ENCODE assay signal across 23 cellular contexts in genomic region chr19:53883231-53883661, GRCh38. TPM values are rescaled to one million over a fixed set of nuclear protein-coding genes. Genes with fewer than 3 reads are reported as not detected.
DNase-seq lines count a peak whose midpoint lies in the region; ATAC-seq and TF ChIP-seq lines count a peak whose summit lies in the region.
"Had no signal": no experiment of that assay in that cellular context is flagged by ENCODE, and none has a peak within 500 bp of the region (broad histone marks: within the 10 kb centered on the region; RNA-seq: fewer than 3 reads in every experiment).

No MANE protein-coding gene starts in this region.

- POLR2A ChIA-PET in SK-N-SH (lab: Yijun Ruan, JAX): no interaction called here

- peak overlapping the region; percentile 24; the same call in 1 of the 2 replicates for H3K4me2 ChIP-seq in SK-N-SH

- H3K79me2 ChIP-seq in SK-N-SH (ENCODE audit: insufficient read depth): no peaks in the 10 kb centered on the region

- CTCF ChIA-PET in SK-N-SH (lab: Yijun Ruan, JAX): interaction anchor here (0.9 to 2.2 kb wide), 6 partner anchors 13 to 147 kb away, joined by 3 to 7 read pairs (median 4); no protein-coding TSS in a partner anchor

- H3K27ac Mint-ChIP-seq in nephron progenitor cell: no peak overlapping the region
- H3K27ac Mint-ChIP-seq: activated T-helper 1 cell treated with anti-CD3 and anti-CD28 coated beads, Interleukin-12 subunit alpha, Interleukin-12 subunit beta, Interleukin-2, Interleukin-4 antibody, amounts not matched to agents 30 ng/mL and 10 ng/mL and 1 ng/mL, durations not matched to agents 14 hours and 24 hours and 36 hours had no signal

- no peak overlapping the region for H3K27ac ChIP-seq in SK-N-SH (ENCODE audit: low read depth in 2 of 2, low read length in 1 of 2)
- no peak overlapping the region for H3K27ac ChIP-seq in HUES64 (ENCODE audit: low read depth, low read length)
- H3K27ac ChIP-seq: prostate gland, spleen had no signal

- H3K4me3 ChIP-seq in SK-N-SH (ENCODE audit: low read depth in 2 of 2, low read length in 1 of 2) (no peak overlapping the region; a peak in 1 of 4 replicates), HUES64 (ENCODE audit: low read length) (peak overlapping the region; percentile 64)
- H3K4me3 ChIP-seq: prostate gland, spleen had no signal

- H3K36me3 Mint-ChIP-seq in nephron progenitor cell (ENCODE audit: low read depth): no peaks in the 10 kb centered on the region
- H3K36me3 Mint-ChIP-seq: CD4-positive, alpha-beta memory T cell had no signal

- no peaks in the 10 kb centered on the region for H3K36me3 ChIP-seq in SK-N-SH (replicated peaks in 1 of 2; ENCODE audit: control insufficient read depth in 1 of 2, insufficient read depth in 2 of 2, low read length in 1 of 2)
- no peaks in the 10 kb centered on the region for H3K36me3 ChIP-seq in HUES64 (ENCODE audit: insufficient read depth, low read length)
- H3K36me3 ChIP-seq: HAP-1, prostate gland, spleen had no signal

- no peak overlapping the region for H3K9ac ChIP-seq in SK-N-SH
- H3K9ac ChIP-seq in HUES64 (ENCODE audit: low read depth, low read length): no peak overlapping the region

- H3K4me3 Mint-ChIP-seq in nephron progenitor cell: peak overlapping the region; percentile 76
- H3K4me3 Mint-ChIP-seq: activated T-helper 1 cell treated with anti-CD3 and anti-CD28 coated beads, Interleukin-12 subunit alpha, Interleukin-12 subunit beta, Interleukin-2, Interleukin-4 antibody, amounts not matched to agents 30 ng/mL and 10 ng/mL and 1 ng/mL, durations not matched to agents 14 hours and 24 hours and 36 hours had no signal

- no peak for ATAC-seq in SK-N-SH treated with all-trans-retinoic acid at 6 μM for 48 hours

- H3K4me1 ChIP-seq in SK-N-SH (ENCODE audit: control insufficient read depth in 1 of 2, insufficient read depth in 2 of 2, low read depth in 1 of 2, low read length in 1 of 2) (peaks cover 0 to 14% of the 10 kb centered on the region in 2 experiments; a peak in 1 of 4 replicates), HUES64 (ENCODE audit: insufficient read depth, low read length) (peaks cover 25% of the 10 kb centered on the region)

- no peaks in the 10 kb centered on the region for H4K20me1 ChIP-seq in SK-N-SH (ENCODE audit: insufficient read depth)

- no peak for TF ChIP-seq CTCF in SK-N-SH (IDR thresholded peaks at IDR 0.05)
- TF ChIP-seq CTCF in nephron progenitor cell (IDR thresholded peaks at IDR 0.05): no peak

- H3K9me2 ChIP-seq in SK-N-SH: no peaks in the 10 kb centered on the region

- H3K9me3 ChIP-seq in SK-N-SH: no peaks in the 10 kb centered on the region
- no peaks in the 10 kb centered on the region for H3K9me3 ChIP-seq in HUES64 (ENCODE audit: insufficient read depth, low read depth, low read length)
- H3K9me3 ChIP-seq: HAP-1, prostate gland, spleen had no signal

- H3F3A ChIP-seq in SK-N-SH (replicated peaks; ENCODE audit: insufficient read depth): peaks cover 9% of the 10 kb centered on the region

- TF ChIP-seq RAD21 in SK-N-SH (IDR thresholded peaks at IDR 0.05; ENCODE audit: low read length): no peak

- H3K27me3 Mint-ChIP-seq in nephron progenitor cell (ENCODE audit: low read depth, poor library complexity): peaks cover 51% of the 10 kb centered on the region

- no peak overlapping the region for H2AFZ ChIP-seq in SK-N-SH (ENCODE audit: low read depth)

- DNase-seq in SK-N-SH (no peak), ecto neural progenitor cell (ENCODE audit: low spot score) (peak; percentile 60), nephron progenitor cell (peak; percentile 40), SIG-M5 treated with dmso at 0.1 percent for 504 hours (lab: John Stamatoyannopoulos, UW; ENCODE audit: unreplicated experiment) (no peak), medulla oblongata (ENCODE audit: extremely low spot score) (no peak), mucosa of gallbladder (ENCODE audit: low spot score) (no peak)
- DNase-seq: KG1; NCI-H1105; Right ventricle myocardium superior; spleen; stimulated activated naive CD4-positive, alpha-beta T cell treated with Interleukin-2 at 50 U/mL for 16 hours; T-helper 9 cell had no signal

- no peak for TF ChIP-seq EP300 in SK-N-SH (IDR thresholded peaks at IDR 0.05; ENCODE audit: borderline replicate concordance in 1 of 2, low read depth in 1 of 2, low read length in 1 of 2)

- 2% methylated on average over 12 of the region's 19 CpGs for WGBS in SK-N-SH (ENCODE audit: low lambda C conversion rate)
- 8% methylated on average over 16 of the region's 19 CpGs for WGBS in HUES64

- H3K9me3 Mint-ChIP-seq in nephron progenitor cell: no peaks in the 10 kb centered on the region
- H3K9me3 Mint-ChIP-seq: activated T-helper 1 cell treated with anti-CD3 and anti-CD28 coated beads, Interleukin-12 subunit alpha, Interleukin-12 subunit beta, Interleukin-2, Interleukin-4 antibody, amounts not matched to agents 30 ng/mL and 10 ng/mL and 1 ng/mL, durations not matched to agents 14 hours and 24 hours and 36 hours; CD4-positive, alpha-beta memory T cell had no signal

- H3K27me3 ChIP-seq in SK-N-SH (ENCODE audit: insufficient read depth) (peaks cover 36% of the 10 kb centered on the region), HUES64 (ENCODE audit: insufficient read depth, low read length) (peaks cover 45% of the 10 kb centered on the region)

- H3K4me1 Mint-ChIP-seq in nephron progenitor cell: peaks cover 27% of the 10 kb centered on the region

TF ChIP-seq in SK-N-SH, 30 proteins besides CTCF, POLR2A, EP300 and RAD21 (continues in another document):
- TF ChIP-seq MAX (IDR thresholded peaks at IDR 0.05; ENCODE audit: low read depth) (no peak), FOXM1 (IDR thresholded peaks at IDR 0.05; ENCODE audit: low read depth) (no peak)

TF ChIP-seq in SK-N-SH treated with all-trans-retinoic acid at 6 μM for 48 hours, 23 proteins besides CTCF, POLR2A, EP300 and RAD21:
- TF ChIP-seq TCF4 (CRISPR knock-in tag; IDR thresholded peaks at IDR 0.05; ENCODE audit: borderline replicate concordance) (no peak), ARNTL (CRISPR knock-in tag; IDR thresholded peaks at IDR 0.05; ENCODE audit: borderline replicate concordance, low read depth) (no peak), ZNF8 (CRISPR knock-in tag; IDR thresholded peaks at IDR 0.05) (no peak), CSDC2 (CRISPR knock-in tag; IDR thresholded peaks at IDR 0.05) (no peak), TSHZ2 (CRISPR knock-in tag; IDR thresholded peaks at IDR 0.05) (no peak)
TF ChIP-seq in SK-N-SH treated with all-trans-retinoic acid at 6 μM for 48 hours: peak in this region for 0.

RNA-seq across cellular contexts. Expression of gene PRKCG, which starts 1.2 kb away (rescaled TPM):
- polyA plus RNA-seq in SK-N-SH (2012; rRNA removed): 0.08 and 0.26 TPM in 2 replicates
- polyA plus RNA-seq in SK-N-SH (2012; cell fraction: cytosol; rRNA removed): 0.03 and 0.07 TPM in 2 replicates
- polyA plus RNA-seq in SK-N-SH (2012; cell fraction: nucleus; rRNA removed): 1.2 and 1.4 TPM in 2 replicates
- polyA plus RNA-seq in HUES64 (2013, experiment 1 of 2): 3.2 TPM
- polyA plus RNA-seq in HUES64 (2013, experiment 2 of 2): 4.6 TPM
- 0.09 TPM for total RNA-seq in mucosa of gallbladder
- total RNA-seq: activated T-helper 1 cell treated with anti-CD3 and anti-CD28 coated beads, Interleukin-12 subunit alpha, Interleukin-12 subunit beta, Interleukin-2, Interleukin-4 antibody, amounts not matched to agents 30 ng/mL and 10 ng/mL and 1 ng/mL, durations not matched to agents 14 hours and 24 hours and 36 hours; CD4-positive, alpha-beta memory T cell; Right ventricle myocardium superior; ureter had no signal
- polyA plus RNA-seq: aorta, spleen had no signal

RNA-seq across cellular contexts. Expression of gene MYADM, which starts 15.6 kb away (rescaled TPM):
- polyA plus RNA-seq in SK-N-SH (2012; rRNA removed): 28.3 and 38.7 TPM in 2 replicates
- 23.0 and 25.4 TPM in 2 replicates for polyA plus RNA-seq in SK-N-SH (2012; cell fraction: cytosol; rRNA removed)
- 49.8 and 50.7 TPM in 2 replicates for polyA plus RNA-seq in SK-N-SH (2012; cell fraction: nucleus; rRNA removed)
- 40.2 TPM for polyA plus RNA-seq in HUES64 (2013, experiment 1 of 2)
- polyA plus RNA-seq in HUES64 (2013, experiment 2 of 2): 49.6 TPM
- total RNA-seq in mucosa of gallbladder: 125 TPM

RNA-seq across cellular contexts. Expression of gene CACNG7, which starts 25.8 kb away (rescaled TPM):
- polyA plus RNA-seq in SK-N-SH (2012; rRNA removed): 25.7 and 30.7 TPM in 2 replicates
- polyA plus RNA-seq in SK-N-SH (2012; cell fraction: cytosol; rRNA removed): 18.5 and 29.5 TPM in 2 replicates
- 34.0 and 43.1 TPM in 2 replicates for polyA plus RNA-seq in SK-N-SH (2012; cell fraction: nucleus; rRNA removed)
- polyA plus RNA-seq in HUES64 (2013, experiment 1 of 2): 19.4 TPM
- polyA plus RNA-seq in HUES64 (2013, experiment 2 of 2): 38.6 TPM
- total RNA-seq in mucosa of gallbladder: not detected
- total RNA-seq: A673; activated T-helper 1 cell treated with anti-CD3 and anti-CD28 coated beads, Interleukin-12 subunit alpha, Interleukin-12 subunit beta, Interleukin-2, Interleukin-4 antibody, amounts not matched to agents 30 ng/mL and 10 ng/mL and 1 ng/mL, durations not matched to agents 14 hours and 24 hours and 36 hours; aorta; CD4-positive, alpha-beta memory T cell; mononuclear cell; prostate gland; Right ventricle myocardium superior; spleen; ureter had no signal
- polyA plus RNA-seq: aorta; CD4-positive, alpha-beta memory T cell; esophagus; spleen had no signal

RNA-seq across cellular contexts. Expression of gene NLRP12, which starts 59.1 kb away (rescaled TPM):
- polyA plus RNA-seq in SK-N-SH (2012; rRNA removed): 0.02 and 0.05 TPM in 2 replicates
- 0.01 TPM in 2 replicates for polyA plus RNA-seq in SK-N-SH (2012; cell fraction: cytosol; rRNA removed)
- polyA plus RNA-seq in SK-N-SH (2012; cell fraction: nucleus; rRNA removed): 0.05 TPM in 1 of 2 replicates, not detected in the other
- 1.8 TPM for polyA plus RNA-seq in HUES64 (2013, experiment 1 of 2)
- polyA plus RNA-seq in HUES64 (2013, experiment 2 of 2): 1.9 TPM
- total RNA-seq in mucosa of gallbladder: 0.20 TPM
- total RNA-seq: A673; activated T-helper 1 cell treated with anti-CD3 and anti-CD28 coated beads, Interleukin-12 subunit alpha, Interleukin-12 subunit beta, Interleukin-2, Interleukin-4 antibody, amounts not matched to agents 30 ng/mL and 10 ng/mL and 1 ng/mL, durations not matched to agents 14 hours and 24 hours and 36 hours; CD4-positive, alpha-beta memory T cell had no signal
- polyA plus RNA-seq: CD4-positive, alpha-beta memory T cell had no signal

Comparison
In these comparisons a context has a peak if more than half of its experiments do, and no peak if none do; other contexts are left out.
1. DNase-seq: peak in ecto neural progenitor cell (single experiment) and nephron progenitor cell (single experiment); none in SK-N-SH (single experiment), SIG-M5 treated with dmso at 0.1 percent for 504 hours (single experiment), medulla oblongata (single experiment) and mucosa of gallbladder (single experiment).